ENCODE assay signal across 1 cellular context in the genomic region with DNA sequence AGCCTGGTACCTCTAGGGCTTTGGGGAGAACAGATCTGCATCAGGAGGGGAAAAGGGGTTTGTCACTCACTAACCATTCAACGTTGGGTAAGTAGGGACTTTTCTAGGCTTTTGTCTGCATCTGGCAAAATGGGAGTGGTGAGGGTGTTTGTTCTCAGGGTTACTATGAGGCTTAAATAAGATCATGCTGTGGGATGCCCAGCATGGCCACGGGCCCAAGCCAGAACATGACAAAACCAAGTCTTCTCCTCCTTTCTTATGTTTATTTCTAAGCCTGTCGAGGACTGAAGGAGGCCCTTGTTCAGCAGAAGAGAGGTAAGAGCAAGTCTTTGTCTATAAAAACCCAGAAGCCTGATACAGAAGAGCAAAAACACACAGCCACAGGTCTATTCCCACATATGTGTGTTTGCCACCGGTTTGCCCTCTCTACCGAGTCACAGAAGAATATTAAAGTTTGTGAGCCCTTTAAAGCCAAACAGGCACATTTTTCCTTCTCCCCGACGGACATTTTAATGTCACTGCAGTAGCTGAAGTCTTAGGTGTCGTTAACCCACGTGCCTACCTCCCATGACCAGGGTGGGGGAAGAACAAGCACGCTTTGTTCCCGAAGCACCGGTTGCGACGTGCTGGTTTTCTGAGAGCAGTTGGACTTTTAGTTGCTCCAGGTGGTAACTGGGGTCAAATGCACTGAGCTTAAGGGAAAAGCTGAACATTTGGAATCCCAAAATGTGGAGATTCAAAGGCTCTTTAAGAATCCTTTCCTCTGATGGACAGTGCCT.
TF ChIP-seq lines count a peak whose summit lies in the region.

No MANE protein-coding gene starts in this region.

TF ChIP-seq in H1, 55 proteins besides CTCF, POLR2A, EP300 and RAD21 (continued from another document):
- TF ChIP-seq FOSL1 (IDR thresholded peaks at IDR 0.05; ENCODE audit: insufficient read depth, low read depth, low read length), result no peak
- peak; percentile 55; the same call in 1 of the 2 replicates for TF ChIP-seq SP4 (IDR thresholded peaks at IDR 0.05; ENCODE audit: low read length)
- no peak for TF ChIP-seq BACH1 (IDR thresholded peaks at IDR 0.05; ENCODE audit: low read length)
- TF ChIP-seq MAFK (IDR thresholded peaks at IDR 0.05; ENCODE audit: low read depth, low read length), result no peak
- no peak for TF ChIP-seq POLR2AphosphoS5 (IDR thresholded peaks at IDR 0.05; ENCODE audit: low read depth, low read length)
- TF ChIP-seq KDM5A (IDR thresholded peaks at IDR 0.05; ENCODE audit: low read length), result no peak
- TF ChIP-seq, protein P1, sequence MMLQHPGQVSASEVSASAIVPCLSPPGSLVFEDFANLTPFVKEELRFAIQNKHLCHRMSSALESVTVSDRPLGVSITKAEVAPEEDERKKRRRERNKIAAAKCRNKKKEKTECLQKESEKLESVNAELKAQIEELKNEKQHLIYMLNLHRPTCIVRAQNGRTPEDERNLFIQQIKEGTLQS (IDR thresholded peaks at IDR 0.05; ENCODE audit: insufficient read depth, low read depth, low read length), result no peak
- TF ChIP-seq CHD1 (IDR thresholded peaks at IDR 0.05; ENCODE audit: low read depth, low read length), result no peak
- TF ChIP-seq HDAC6 (IDR thresholded peaks at IDR 0.05; ENCODE audit: low read depth, low read length), result no peak
- TF ChIP-seq SIX5 (IDR thresholded peaks at IDR 0.05; ENCODE audit: low read depth, low read length), result no peak
- TF ChIP-seq YY1 (IDR thresholded peaks at IDR 0.05; ENCODE audit: low read depth, low read length), result peak; percentile 80
- TF ChIP-seq ZNF274 (IDR thresholded peaks at IDR 0.05; ENCODE audit: borderline replicate concordance, extremely low read depth, low read length), result no peak
- TF ChIP-seq SIRT6 (IDR thresholded peaks at IDR 0.05; ENCODE audit: low read length), result no peak
- TF ChIP-seq POU5F1 (IDR thresholded peaks at IDR 0.05; ENCODE audit: low read depth, low read length), result peak; percentile 65; the same call in 1 of the 2 replicates
- no peak for TF ChIP-seq KDM4A (IDR thresholded peaks at IDR 0.05; ENCODE audit: low read depth, low read length, severe bottlenecking)
- peak; percentile 86 for TF ChIP-seq ASH2L (IDR thresholded peaks at IDR 0.05; ENCODE audit: low read length)
- no peak for TF ChIP-seq BRCA1 (IDR thresholded peaks at IDR 0.05; ENCODE audit: low read depth, low read length)
- TF ChIP-seq CHD2 (IDR thresholded peaks at IDR 0.05; ENCODE audit: low read length), result no peak
- no peak for TF ChIP-seq TEAD4 (IDR thresholded peaks at IDR 0.05; ENCODE audit: low read depth, low read length)
- TF ChIP-seq NANOG (IDR thresholded peaks at IDR 0.05; ENCODE audit: insufficient read depth, low read depth, low read length, poor library complexity, severe bottlenecking), result peak; percentile 3
- peak; percentile 67; the same call in 1 of the 2 replicates for TF ChIP-seq SP1 (IDR thresholded peaks at IDR 0.05; ENCODE audit: low read depth, low read length)
- TF ChIP-seq BCL11A (IDR thresholded peaks at IDR 0.05; ENCODE audit: low read depth in 2 of 2, low read length in 2 of 2), result peak in 1 of 2 experiments; percentile 69
- 0 out of 2 replicates have a peak, but pooled peaks have one; percentile 14 for TF ChIP-seq TBP (IDR thresholded peaks at IDR 0.05; ENCODE audit: low read depth, low read length)
- peak in 1 of 2 experiments; percentile 46; a peak in 1 of 4 replicates for TF ChIP-seq SIN3A (conservative IDR thresholded peaks at IDR 0.05 in 1 of 2, IDR thresholded peaks at IDR 0.05 in 1 of 2; ENCODE audit: low read depth in 1 of 2, low read length in 2 of 2)
- peak; percentile 27; the same call in 1 of the 2 replicates for TF ChIP-seq TAF1 (IDR thresholded peaks at IDR 0.05; ENCODE audit: low read depth, low read length)
- TF ChIP-seq EZH2 (IDR thresholded peaks at IDR 0.05; ENCODE audit: low read depth, low read length, severe bottlenecking), result no peak
- TF ChIP-seq NRF1 (IDR thresholded peaks at IDR 0.05; ENCODE audit: low read depth, low read length), result no peak
- peak; percentile 39; the same call in 1 of the 2 replicates for TF ChIP-seq CEBPB (IDR thresholded peaks at IDR 0.05; ENCODE audit: low read depth, low read length)
- TF ChIP-seq, protein P2, sequence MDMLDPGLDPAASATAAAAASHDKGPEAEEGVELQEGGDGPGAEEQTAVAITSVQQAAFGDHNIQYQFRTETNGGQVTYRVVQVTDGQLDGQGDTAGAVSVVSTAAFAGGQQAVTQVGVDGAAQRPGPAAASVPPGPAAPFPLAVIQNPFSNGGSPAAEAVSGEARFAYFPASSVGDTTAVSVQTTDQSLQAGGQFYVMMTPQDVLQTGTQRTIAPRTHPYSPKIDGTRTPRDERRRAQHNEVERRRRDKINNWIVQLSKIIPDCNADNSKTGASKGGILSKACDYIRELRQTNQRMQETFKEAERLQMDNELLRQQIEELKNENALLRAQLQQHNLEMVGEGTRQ (IDR thresholded peaks at IDR 0.05; ENCODE audit: low read length), result no peak
- TF ChIP-seq, protein P3, sequence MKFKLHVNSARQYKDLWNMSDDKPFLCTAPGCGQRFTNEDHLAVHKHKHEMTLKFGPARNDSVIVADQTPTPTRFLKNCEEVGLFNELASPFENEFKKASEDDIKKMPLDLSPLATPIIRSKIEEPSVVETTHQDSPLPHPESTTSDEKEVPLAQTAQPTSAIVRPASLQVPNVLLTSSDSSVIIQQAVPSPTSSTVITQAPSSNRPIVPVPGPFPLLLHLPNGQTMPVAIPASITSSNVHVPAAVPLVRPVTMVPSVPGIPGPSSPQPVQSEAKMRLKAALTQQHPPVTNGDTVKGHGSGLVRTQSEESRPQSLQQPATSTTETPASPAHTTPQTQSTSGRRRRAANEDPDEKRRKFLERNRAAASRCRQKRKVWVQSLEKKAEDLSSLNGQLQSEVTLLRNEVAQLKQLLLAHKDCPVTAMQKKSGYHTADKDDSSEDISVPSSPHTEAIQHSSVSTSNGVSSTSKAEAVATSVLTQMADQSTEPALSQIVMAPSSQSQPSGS (IDR thresholded peaks at IDR 0.05; ENCODE audit: low read length), result peak; percentile 91
- TF ChIP-seq GABPA (IDR thresholded peaks at IDR 0.05; ENCODE audit: borderline replicate concordance, insufficient read depth, low read length), result no peak
- no peak for TF ChIP-seq CHD7 (IDR thresholded peaks at IDR 0.05; ENCODE audit: insufficient replicate concordance, low read length)
- TF ChIP-seq KDM1A (IDR thresholded peaks at IDR 0.05; ENCODE audit: borderline replicate concordance, low read length), result no peak
- no peak for TF ChIP-seq CBX5 (IDR thresholded peaks at IDR 0.05; ENCODE audit: low read depth, low read length)
- TF ChIP-seq JUN (IDR thresholded peaks at IDR 0.05; ENCODE audit: low read depth, low read length), result 0 out of 2 replicates have a peak, but pooled peaks have one; percentile 8
- no peak for TF ChIP-seq PHF8 (conservative IDR thresholded peaks at IDR 0.05; ENCODE audit: low read depth, low read length)
- TF ChIP-seq RFX5 (IDR thresholded peaks at IDR 0.05; ENCODE audit: borderline replicate concordance, low read depth, low read length), result no peak
- TF ChIP-seq EGR1 (IDR thresholded peaks at IDR 0.05; ENCODE audit: borderline replicate concordance, low read depth, low read length), result no peak
- TF ChIP-seq, protein P4, sequence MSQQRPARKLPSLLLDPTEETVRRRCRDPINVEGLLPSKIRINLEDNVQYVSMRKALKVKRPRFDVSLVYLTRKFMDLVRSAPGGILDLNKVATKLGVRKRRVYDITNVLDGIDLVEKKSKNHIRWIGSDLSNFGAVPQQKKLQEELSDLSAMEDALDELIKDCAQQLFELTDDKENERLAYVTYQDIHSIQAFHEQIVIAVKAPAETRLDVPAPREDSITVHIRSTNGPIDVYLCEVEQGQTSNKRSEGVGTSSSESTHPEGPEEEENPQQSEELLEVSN (IDR thresholded peaks at IDR 0.05), result peak; percentile 79
- TF ChIP-seq SP2 (IDR thresholded peaks at IDR 0.05; ENCODE audit: low read length), result no peak
- no peak for TF ChIP-seq SUZ12 (IDR thresholded peaks at IDR 0.05; ENCODE audit: low read length)
- TF ChIP-seq HDAC2 (IDR thresholded peaks at IDR 0.05; ENCODE audit: borderline replicate concordance in 1 of 2, low read depth in 2 of 2, low read length in 2 of 2), result peak in 1 of 2 experiments; percentile 52; a peak in 1 of 4 replicates
- no peak for TF ChIP-seq CREB1 (IDR thresholded peaks at IDR 0.05)
- TF ChIP-seq, protein P5, sequence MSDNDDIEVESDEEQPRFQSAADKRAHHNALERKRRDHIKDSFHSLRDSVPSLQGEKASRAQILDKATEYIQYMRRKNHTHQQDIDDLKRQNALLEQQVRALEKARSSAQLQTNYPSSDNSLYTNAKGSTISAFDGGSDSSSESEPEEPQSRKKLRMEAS (IDR thresholded peaks at IDR 0.05), result peak; percentile 84
- no peak for TF ChIP-seq SRF (IDR thresholded peaks at IDR 0.05; ENCODE audit: low read depth, low read length)
- no peak for TF ChIP-seq RXRA (IDR thresholded peaks at IDR 0.05; ENCODE audit: insufficient read depth, low read depth, low read length)
- no peak for TF ChIP-seq TAF7 (optimal IDR thresholded peaks at IDR 0.05; ENCODE audit: borderline replicate concordance, low read depth, low read length)
- 0 out of 2 replicates have a peak, but pooled peaks have one; percentile 77 for TF ChIP-seq RBBP5 (IDR thresholded peaks at IDR 0.05; ENCODE audit: borderline replicate concordance, low read depth, low read length)
- peak; percentile 70; the same call in 1 of the 2 replicates for TF ChIP-seq TCF12 (IDR thresholded peaks at IDR 0.05; ENCODE audit: low read depth, low read length)
- no peak for TF ChIP-seq JUND (IDR thresholded peaks at IDR 0.05; ENCODE audit: low read length)
- no peak for TF ChIP-seq CBX8 (IDR thresholded peaks at IDR 0.05; ENCODE audit: borderline replicate concordance, low read depth, low read length)
